14 cellular contexts compared by ENCODE assay signal in genomic region chr22:48517039-48518030, GRCh38.
DNase-seq lines count a peak whose midpoint lies in the region; ATAC-seq and TF ChIP-seq lines count a peak whose summit lies in the region.
"Had no signal": no experiment of that assay in that cellular context is flagged by ENCODE, and none has a peak within 500 bp of the region (broad histone marks: within the 10 kb centered on the region; RNA-seq: fewer than 3 reads in every experiment).

No MANE protein-coding gene starts in this region.

- no peak overlapping the region for H2AFZ ChIP-seq in H9 (ENCODE audit: low read length)

- TF ChIP-seq CTCF in H9 (conservative IDR thresholded peaks at IDR 0.05) (0 out of 3 replicates have a peak, but pooled peaks have one; percentile 21), sigmoid colon (IDR thresholded peaks at IDR 0.05) (no peak)

- no peak overlapping the region for H2BK20ac ChIP-seq in H9 (ENCODE audit: low read depth, low read length, poor library complexity, severe bottlenecking)

- CTCF ChIA-PET in activated CD8-positive, alpha-beta memory T cell treated with anti-CD3 and anti-CD28 coated beads, Interleukin-2, amount 10 ng/mL, durations not matched to agents 7 days and 5 days (lab: Charles Lee), result no interaction called here

- H2BK120ac ChIP-seq in H9 (ENCODE audit: low read depth, low read length, poor library complexity, severe bottlenecking), result no peak overlapping the region

- H3K36me3 ChIP-seq in sigmoid colon, result no peaks in the 10 kb centered on the region
- H3K36me3 ChIP-seq: esophagus muscularis mucosa had no signal

- H4K5ac ChIP-seq in H9 (ENCODE audit: insufficient read length, low read depth, low read length), result no peak overlapping the region

- H3K14ac ChIP-seq in H9 (ENCODE audit: insufficient read depth, low read length), result no peak overlapping the region

- H3K4ac ChIP-seq in H9 (ENCODE audit: low read depth, low read length), result no peak overlapping the region

- H3K4me1 ChIP-seq in H9 (ENCODE audit: insufficient read depth, low read length), result 0 out of 2 replicates have a peak, but pooled peaks cover 5% of the 10 kb centered on the region
- H3K4me1 ChIP-seq in sigmoid colon, result no peaks in the 10 kb centered on the region
- H3K4me1 ChIP-seq: esophagus muscularis mucosa had no signal

- H3K27ac ChIP-seq in H9 (ENCODE audit: insufficient read length, low read depth, low read length) (no peak overlapping the region), sigmoid colon (peak overlapping the region in 3 of 4 donors; percentile 32 to 47 (median 40))

- H3T11ph ChIP-seq in H9 (ENCODE audit: low read length), result no peak overlapping the region

- H3K9me3 Mint-ChIP-seq in H9, result no peaks in the 10 kb centered on the region
- no peaks in the 10 kb centered on the region for H3K9me3 Mint-ChIP-seq in activated CD8-positive, alpha-beta memory T cell treated with anti-CD3 and anti-CD28 coated beads, Interleukin-2, amount 10 ng/mL, durations not matched to agents 7 days and 5 days (ENCODE audit: low read depth)
- H3K9me3 Mint-ChIP-seq: activated CD4-positive, alpha-beta memory T cell treated with anti-CD3 and anti-CD28 coated beads, Interleukin-2, amount 10 ng/mL, durations not matched to agents 7 days and 5 days; CD8-positive, alpha-beta T cell; central memory CD8-positive, alpha-beta T cell had no signal

- no peaks in the 10 kb centered on the region; the same call in 1 of the 2 replicates for H3K79me2 ChIP-seq in H9 (ENCODE audit: insufficient read depth, low read length)

- H3K27me3 Mint-ChIP-seq in H9 (ENCODE audit: low read depth), result no peaks in the 10 kb centered on the region
- H3K27me3 Mint-ChIP-seq in activated CD8-positive, alpha-beta memory T cell treated with anti-CD3 and anti-CD28 coated beads, Interleukin-2, amount 10 ng/mL, durations not matched to agents 7 days and 5 days, result no peaks in the 10 kb centered on the region
- H3K27me3 Mint-ChIP-seq: activated CD4-positive, alpha-beta memory T cell treated with anti-CD3 and anti-CD28 coated beads, Interleukin-2, amount 10 ng/mL, durations not matched to agents 7 days and 5 days had no signal

- no peak overlapping the region for H3K18ac ChIP-seq in H9 (ENCODE audit: insufficient read length, low read depth, low read length)

- no peak overlapping the region; a peak in 1 of 7 replicates for H3K27ac Mint-ChIP-seq in H9
- H3K27ac Mint-ChIP-seq in activated CD8-positive, alpha-beta memory T cell treated with anti-CD3 and anti-CD28 coated beads, Interleukin-2, amount 10 ng/mL, durations not matched to agents 7 days and 5 days, result no peak overlapping the region
- H3K27ac Mint-ChIP-seq: activated CD4-positive, alpha-beta memory T cell treated with anti-CD3 and anti-CD28 coated beads, Interleukin-2, amount 10 ng/mL, durations not matched to agents 7 days and 5 days; CD8-positive, alpha-beta T cell had no signal

- WGBS in H9 (ENCODE audit: extremely low coverage, insufficient read length, low lambda C conversion rate), result no CpG with 5 or more reads among the region's 35 CpGs
- WGBS in sigmoid colon, 2 donors, result 74 to 80% methylated on average over 35 of the region's 35 CpGs

- H3K9ac ChIP-seq in H9 (ENCODE audit: extremely low read depth, insufficient read length, low read length), result no peak overlapping the region

- no peak overlapping the region for H2AK5ac ChIP-seq in H9 (ENCODE audit: insufficient read length, low read length)

- no peaks in the 10 kb centered on the region for H3K23me2 ChIP-seq in H9 (ENCODE audit: insufficient read length, low read depth, low read length, poor library complexity, severe bottlenecking)

- H4K8ac ChIP-seq in H9 (replicated peaks; ENCODE audit: insufficient read length, low read depth, low read length), result no peak overlapping the region

- H3K4me3 Mint-ChIP-seq in H9, result no peak overlapping the region
- no peak overlapping the region for H3K4me3 Mint-ChIP-seq in activated CD8-positive, alpha-beta memory T cell treated with anti-CD3 and anti-CD28 coated beads, Interleukin-2, amount 10 ng/mL, durations not matched to agents 7 days and 5 days
- H3K4me3 Mint-ChIP-seq: activated CD4-positive, alpha-beta memory T cell treated with anti-CD3 and anti-CD28 coated beads, Interleukin-2, amount 10 ng/mL, durations not matched to agents 7 days and 5 days; CD8-positive, alpha-beta T cell; central memory CD8-positive, alpha-beta T cell had no signal

- H2BK15ac ChIP-seq in H9 (ENCODE audit: low read depth, low read length), result no peak overlapping the region

- intact Hi-C loops in sigmoid colon (cut with DNase I), result no loop called here

- H3K36me3 Mint-ChIP-seq in H9 (ENCODE audit: insufficient read depth in 1 of 3, low read depth in 3 of 3), result peaks cover 3 to 7% (median 5%) of the 10 kb centered on the region in 3 experiments; a peak in 5 of 7 replicates
- no peaks in the 10 kb centered on the region for H3K36me3 Mint-ChIP-seq in activated CD8-positive, alpha-beta memory T cell treated with anti-CD3 and anti-CD28 coated beads, Interleukin-2, amount 10 ng/mL, durations not matched to agents 7 days and 5 days
- H3K36me3 Mint-ChIP-seq: CD8-positive, alpha-beta T cell had no signal

- TF ChIP-seq EP300 in sigmoid colon (IDR thresholded peaks at IDR 0.05), result no peak

- peaks cover 15 to 17% of the 10 kb centered on the region in 2 experiments for H3K4me1 Mint-ChIP-seq in H9
- H3K4me1 Mint-ChIP-seq in activated CD8-positive, alpha-beta memory T cell treated with anti-CD3 and anti-CD28 coated beads, Interleukin-2, amount 10 ng/mL, durations not matched to agents 7 days and 5 days, result no peaks in the 10 kb centered on the region
- H3K4me1 Mint-ChIP-seq: activated CD4-positive, alpha-beta memory T cell treated with anti-CD3 and anti-CD28 coated beads, Interleukin-2, amount 10 ng/mL, durations not matched to agents 7 days and 5 days; central memory CD8-positive, alpha-beta T cell had no signal

- no peak overlapping the region for H3K4me2 ChIP-seq in H9 (ENCODE audit: insufficient read depth, insufficient read length, low read length)

- H2BK12ac ChIP-seq in H9 (ENCODE audit: insufficient read length, low read depth, low read length), result no peak overlapping the region

- no peaks in the 10 kb centered on the region for H3K27me3 ChIP-seq in H9 (ENCODE audit: insufficient read depth, low read length)
- H3K27me3 ChIP-seq in sigmoid colon, result no peaks in the 10 kb centered on the region

- H2BK5ac ChIP-seq in H9 (ENCODE audit: insufficient read length, low read length), result no peak overlapping the region

- TF ChIP-seq POLR2A in sigmoid colon (IDR thresholded peaks at IDR 0.05), result no peak

- DNase-seq in H9 (no peak), astrocyte of the hippocampus (ENCODE audit: low read depth, low spot score) (peak; percentile 46), islet precursor cell (peak; percentile 66), sigmoid colon (peak; percentile 80), NCI-H1105 (lab: John Stamatoyannopoulos, UW) (no peak), OCI-M1 (lab: John Stamatoyannopoulos, UW) (no peak), SHP77 (lab: John Stamatoyannopoulos, UW) (no peak)
- DNase-seq in activated CD8-positive, alpha-beta memory T cell treated with anti-CD3 and anti-CD28 coated beads, Interleukin-2, amount 10 ng/mL, durations not matched to agents 7 days and 5 days, result no peak
- DNase-seq: activated CD4-positive, alpha-beta memory T cell treated with anti-CD3 and anti-CD28 coated beads, Interleukin-2, amount 10 ng/mL, durations not matched to agents 7 days and 5 days; activated effector memory CD4-positive, alpha-beta T cell treated with anti-CD3 and anti-CD28 coated beads, Interleukin-2, amount 50 U/mL, for 16 hours; CD8-positive, alpha-beta T cell; PC-3 had no signal

- no peak overlapping the region for H4K91ac ChIP-seq in H9 (ENCODE audit: insufficient read length, low read depth, low read length)

- no peaks in the 10 kb centered on the region for H4K20me1 ChIP-seq in H9 (ENCODE audit: control insufficient read depth, insufficient read depth, insufficient read length)

- ATAC-seq in activated CD8-positive, alpha-beta memory T cell treated with anti-CD3 and anti-CD28 coated beads, Interleukin-2, amount 10 ng/mL, durations not matched to agents 7 days and 5 days, result no peak
- ATAC-seq: CD8-positive, alpha-beta T cell; PC-3 had no signal

- H3K9me3 ChIP-seq in H9 (ENCODE audit: control insufficient read depth, low read depth, low read length) (no peaks in the 10 kb centered on the region), sigmoid colon (no peaks in the 10 kb centered on the region)
- H3K9me3 ChIP-seq: esophagus muscularis mucosa had no signal

- H3K79me1 ChIP-seq in H9 (ENCODE audit: insufficient read depth, low read depth, low read length, poor library complexity, severe bottlenecking), result peaks cover 3% of the 10 kb centered on the region

- no peak overlapping the region for H3K4me3 ChIP-seq in sigmoid colon
- H3K4me3 ChIP-seq: esophagus muscularis mucosa had no signal

- H3K23ac ChIP-seq in H9 (ENCODE audit: insufficient read length, low read depth, low read length), result no peak overlapping the region

- no peak overlapping the region for H3K56ac ChIP-seq in H9 (ENCODE audit: insufficient read length, low read depth, low read length)

Comparison
In these comparisons a context has a peak if more than half of its experiments do, and no peak if none do; other contexts are left out.
1. DNase-seq: peak in astrocyte of the hippocampus (single experiment), islet precursor cell (single experiment) and sigmoid colon (single experiment); none in H9 (single experiment), NCI-H1105 (single experiment), OCI-M1 (single experiment), activated CD8-positive, alpha-beta memory T cell treated with anti-CD3 and anti-CD28 coated beads, Interleukin-2, amount 10 ng/mL, durations not matched to agents 7 days and 5 days (single experiment) and SHP77 (0 of 2).